1 cellular context compared by ENCODE assay signal in genomic region chr1:95027046-95027445, GRCh38.
TF ChIP-seq lines count a peak whose summit lies in the region.

No MANE protein-coding gene starts in this region.

TF ChIP-seq in IMR-90, 13 proteins besides CTCF, POLR2A, EP300 and RAD21:
- TF ChIP-seq NFE2L2 (IDR thresholded peaks at IDR 0.05; ENCODE audit: low read depth, low read length) (no peak), USF2 (IDR thresholded peaks at IDR 0.05; ENCODE audit: low read depth, low read length) (no peak), FOS (IDR thresholded peaks at IDR 0.05; ENCODE audit: low read depth, low read length) (no peak), CHD1 (IDR thresholded peaks at IDR 0.05; ENCODE audit: low read depth, low read length) (no peak), SMC3 (IDR thresholded peaks at IDR 0.05; ENCODE audit: low read depth, low read length) (no peak), MAFK (IDR thresholded peaks at IDR 0.05; ENCODE audit: low read depth, low read length) (no peak), ELK1 (IDR thresholded peaks at IDR 0.05; ENCODE audit: borderline replicate concordance, low read depth, low read length) (no peak), BHLHE40 (IDR thresholded peaks at IDR 0.05; ENCODE audit: low read depth, low read length) (no peak), CEBPB (IDR thresholded peaks at IDR 0.05; ENCODE audit: low read depth, low read length) (no peak), RCOR1 (IDR thresholded peaks at IDR 0.05; ENCODE audit: insufficient replicate concordance, low read length) (no peak), MAZ (IDR thresholded peaks at IDR 0.05; ENCODE audit: borderline replicate concordance, low read depth, low read length) (no peak), RFX5 (IDR thresholded peaks at IDR 0.05; ENCODE audit: low read depth, low read length) (no peak), MXI1 (IDR thresholded peaks at IDR 0.05; ENCODE audit: borderline replicate concordance, low read depth, low read length) (no peak)
